In the genomic region with DNA sequence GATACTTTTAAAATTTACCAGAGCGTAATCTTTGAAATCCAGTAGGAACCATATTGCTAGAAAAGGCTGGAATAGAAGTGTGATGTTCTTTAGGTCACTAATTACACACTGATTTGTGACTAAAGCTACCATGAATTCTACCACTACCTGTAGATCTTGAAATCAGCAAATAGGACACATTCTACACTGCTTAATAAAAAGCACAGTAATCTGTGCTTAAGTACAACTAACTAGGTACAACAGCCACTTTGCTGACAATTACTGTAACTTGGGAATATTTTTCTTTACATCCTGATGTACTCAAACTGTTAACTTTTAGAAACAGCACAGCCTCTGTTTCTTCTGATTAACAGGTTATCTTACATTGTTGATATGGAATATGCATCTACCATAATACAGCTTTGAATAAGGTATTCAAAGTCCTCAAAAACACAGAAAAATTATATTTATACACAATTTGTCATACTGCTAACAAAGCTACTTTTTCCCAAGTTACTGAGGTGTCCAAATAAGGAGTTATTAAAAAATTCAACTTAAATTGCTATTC, we compare ENCODE assay signal across 8 cellular contexts. TPM values are rescaled to one million over a fixed set of nuclear protein-coding genes. Genes with fewer than 3 reads are reported as not detected.
A peak's percentile ranks its signal among the peaks of the same experiment; 100 is the strongest.
DNase-seq lines count a peak whose midpoint lies in the region; ATAC-seq and TF ChIP-seq lines count a peak whose summit lies in the region.
"Not testable (repeated sequence)": the region's sequence is repeated elsewhere in the genome, so short reads cannot be mapped to it uniquely, and the experiment has no call there.

No MANE protein-coding gene starts in this region.

- not testable (repeated sequence) for DNase-seq in Calu3; activated T-cell treated with anti-CD3 and anti-CD28 coated beads, Interleukin-2, amount 50 U/mL, for 72 hours; MCF 10A (ENCODE audit: unreplicated experiment); immature natural killer cell; uterus

- H3K27me3 ChIP-seq in KMS-11 (ENCODE audit: insufficient read depth, low read depth); parathyroid adenoma (ENCODE audit: control insufficient read depth, insufficient read depth, low read length); uterus: not testable (repeated sequence)

- POLR2A ChIA-PET in MCF 10A (lab: Yijun Ruan, JAX): interaction anchor here (0.6 to 13.8 kb wide), 9 partner anchors 9 to 339 kb away, joined by 3 to 350 read pairs (median 3); no protein-coding TSS in a partner anchor

- not testable (repeated sequence) for BruUV-seq in Calu3 (replicated peaks; lab: Mats Ljungman, UMichigan); MCF 10A (replicated peaks; lab: Mats Ljungman, UMichigan)

- H3K36me3 Mint-ChIP-seq in Calu3 (ENCODE audit: insufficient read depth, unreplicated experiment): peaks cover 60% of the 10 kb centered on the region
- H3K36me3 Mint-ChIP-seq in T-helper 1 cell treated with Interleukin-12 subunit alpha and Interleukin-12 subunit beta and Interleukin-4 antibody, amounts not matched to agents 30 μg/mL and 1 μg/mL, for 36 hours (ENCODE audit: low read depth): peaks cover 34% of the 10 kb centered on the region
- H3K36me3 Mint-ChIP-seq in activated T-cell treated with anti-CD3 and anti-CD28 coated beads, Interleukin-2, amount 50 U/mL, for 72 hours (ENCODE audit: insufficient read depth in 2 of 2); immature natural killer cell: not testable (repeated sequence)
- peaks cover 27% of the 10 kb centered on the region for H3K36me3 Mint-ChIP-seq in MCF 10A (ENCODE audit: insufficient read depth, unreplicated experiment)

- H4K20me1 ChIP-seq in KMS-11 (ENCODE audit: insufficient read depth): not testable (repeated sequence)

- peaks cover 47% of the 10 kb centered on the region for H3K4me1 ChIP-seq in KMS-11 (ENCODE audit: low read depth, poor library complexity, severe bottlenecking)
- H3K4me1 ChIP-seq in parathyroid adenoma: peaks cover 27% of the 10 kb centered on the region
- H3K4me1 ChIP-seq in uterus: not testable (repeated sequence)

- peak overlapping the region; percentile 98 for H3K4me2 ChIP-seq in KMS-11
- H3K4me2 ChIP-seq in parathyroid adenoma (ENCODE audit: low read length): peak overlapping the region; percentile 51

- peaks cover 81% of the 10 kb centered on the region for H3K4me1 Mint-ChIP-seq in Calu3 (ENCODE audit: low read depth, unreplicated experiment)
- peaks cover 63% of the 10 kb centered on the region for H3K4me1 Mint-ChIP-seq in T-helper 1 cell treated with Interleukin-12 subunit alpha and Interleukin-12 subunit beta and Interleukin-4 antibody, amounts not matched to agents 30 μg/mL and 1 μg/mL, for 36 hours (ENCODE audit: low read depth)
- H3K4me1 Mint-ChIP-seq in activated T-cell treated with anti-CD3 and anti-CD28 coated beads, Interleukin-2, amount 50 U/mL, for 72 hours (ENCODE audit: low read depth): peaks cover 76% of the 10 kb centered on the region
- H3K4me1 Mint-ChIP-seq in MCF 10A (ENCODE audit: insufficient read depth, unreplicated experiment): peaks cover 26% of the 10 kb centered on the region
- H3K4me1 Mint-ChIP-seq in immature natural killer cell: peaks cover 86 to 99% of the 10 kb centered on the region in 2 donors

- CTCF ChIA-PET in Calu3 (lab: Charles Lee) (interaction anchor here (0.6 to 1.0 kb wide), 2 partner anchors 56 to 284 kb away, joined by 5 read pairs; no protein-coding TSS in a partner anchor), MCF 10A (lab: Yijun Ruan, JAX) (interaction anchor here (0.6 to 0.7 kb wide), 2 partner anchors 25 to 474 kb away, joined by 3 to 6 read pairs; no protein-coding TSS in a partner anchor)

- ATAC-seq in activated T-cell treated with anti-CD3 and anti-CD28 coated beads, Interleukin-2, amount 50 U/mL, for 72 hours (replicated peaks in 1 of 2): not testable (repeated sequence)

- H3K27ac ChIP-seq in KMS-11 (peak overlapping the region; percentile 94), parathyroid adenoma (peak overlapping the region; percentile 34), uterus (peak overlapping the region; percentile 46 to 57)

- not testable (repeated sequence) for H3K36me3 ChIP-seq in KMS-11 (ENCODE audit: insufficient read depth); parathyroid adenoma (ENCODE audit: control insufficient read depth, insufficient read depth, low read length); uterus

- peak overlapping the region; percentile 90 for H3K9ac ChIP-seq in KMS-11
- not testable (repeated sequence) for H3K9ac ChIP-seq in parathyroid adenoma

- not testable (repeated sequence) for H3K9me3 ChIP-seq in parathyroid adenoma (ENCODE audit: control insufficient read depth, low read length); uterus

- H3K27me3 Mint-ChIP-seq in Calu3 (ENCODE audit: unreplicated experiment); T-helper 1 cell treated with Interleukin-12 subunit alpha and Interleukin-12 subunit beta and Interleukin-4 antibody, amounts not matched to agents 30 μg/mL and 1 μg/mL, for 36 hours (ENCODE audit: low read depth); activated T-cell treated with anti-CD3 and anti-CD28 coated beads, Interleukin-2, amount 50 U/mL, for 72 hours (ENCODE audit: low read depth); MCF 10A (ENCODE audit: insufficient read depth, unreplicated experiment); immature natural killer cell (ENCODE audit: low read depth in 3 of 3): not testable (repeated sequence)

- not testable (repeated sequence) for TF ChIP-seq CTCF in Calu3 (IDR thresholded peaks at IDR 0.05; ENCODE audit: unreplicated experiment); KMS-11 (conservative IDR thresholded peaks at IDR 0.05; ENCODE audit: low read depth, low read length); MCF 10A (IDR thresholded peaks at IDR 0.05; ENCODE audit: unreplicated experiment); parathyroid adenoma (IDR thresholded peaks at IDR 0.05); uterus (IDR thresholded peaks at IDR 0.05)

- intact Hi-C loops in Calu3 (cut with micrococcal nuclease; ENCODE audit: unreplicated experiment); MCF 10A (cut with micrococcal nuclease); uterus (cut with DNase I; ENCODE audit: low total_unique reads): not testable (repeated sequence)

- peaks cover 99% of the 10 kb centered on the region for H3K79me2 ChIP-seq in KMS-11 (ENCODE audit: insufficient read depth, low read depth)
- H3K79me2 ChIP-seq in parathyroid adenoma: peaks cover 40% of the 10 kb centered on the region

- H2AFZ ChIP-seq in KMS-11 (ENCODE audit: low read depth); parathyroid adenoma: not testable (repeated sequence)

- H3K27ac Mint-ChIP-seq in Calu3 (ENCODE audit: unreplicated experiment) (peak overlapping the region; percentile 71), MCF 10A (ENCODE audit: low read depth, unreplicated experiment) (peak overlapping the region; percentile 35), immature natural killer cell (peak overlapping the region; percentile 89 to 97 (median 96))
- peak overlapping the region; percentile 57 for H3K27ac Mint-ChIP-seq in T-helper 1 cell treated with Interleukin-12 subunit alpha and Interleukin-12 subunit beta and Interleukin-4 antibody, amounts not matched to agents 30 μg/mL and 1 μg/mL, for 36 hours
- peak overlapping the region; percentile 95 for H3K27ac Mint-ChIP-seq in activated T-cell treated with anti-CD3 and anti-CD28 coated beads, Interleukin-2, amount 50 U/mL, for 72 hours

- H3K4me3 ChIP-seq in KMS-11 (IDR thresholded peaks at IDR 0.05; ENCODE audit: insufficient read depth, low read depth, low read length); uterus: not testable (repeated sequence)
- H3K4me3 ChIP-seq in parathyroid adenoma (ENCODE audit: low read depth, low read length): peak overlapping the region; percentile 34

- H3K9me3 Mint-ChIP-seq in Calu3 (ENCODE audit: low read depth, unreplicated experiment); T-helper 1 cell treated with Interleukin-12 subunit alpha and Interleukin-12 subunit beta and Interleukin-4 antibody, amounts not matched to agents 30 μg/mL and 1 μg/mL, for 36 hours; activated T-cell treated with anti-CD3 and anti-CD28 coated beads, Interleukin-2, amount 50 U/mL, for 72 hours; MCF 10A (ENCODE audit: unreplicated experiment); immature natural killer cell: not testable (repeated sequence)

- H3K4me3 Mint-ChIP-seq in Calu3 (ENCODE audit: low read depth, unreplicated experiment); MCF 10A (ENCODE audit: unreplicated experiment): not testable (repeated sequence)
- peak overlapping the region; percentile 63 for H3K4me3 Mint-ChIP-seq in T-helper 1 cell treated with Interleukin-12 subunit alpha and Interleukin-12 subunit beta and Interleukin-4 antibody, amounts not matched to agents 30 μg/mL and 1 μg/mL, for 36 hours
- peak overlapping the region; percentile 90 to 93 for H3K4me3 Mint-ChIP-seq in activated T-cell treated with anti-CD3 and anti-CD28 coated beads, Interleukin-2, amount 50 U/mL, for 72 hours
- H3K4me3 Mint-ChIP-seq in immature natural killer cell: peak overlapping the region in 3 of 5 donors; percentile 29 to 83 (median 83)

- not testable (repeated sequence) for TF ChIP-seq POLR2A in uterus (IDR thresholded peaks at IDR 0.05)

RNA-seq across cellular contexts. Expression of a gene that starts 6.4 kb away (rescaled TPM):
- total RNA-seq in Calu3 (2022) (87.3 and 95.6 TPM in 2 replicates), MCF 10A (2022) (42.9 and 49.3 TPM in 2 replicates), uterus (10 to 100 TPM in 3 of 4 donors, 1 to 10 TPM in 1; 7.4 to 37.8 (median 18.4) TPM)
- total RNA-seq in activated T-cell treated with anti-CD3 and anti-CD28 coated beads, Interleukin-2, amount 50 U/mL, for 72 hours: 10 to 100 TPM; 66.4 to 67.2 TPM
- polyA plus RNA-seq in immature natural killer cell: 10 to 100 TPM in 2 of 3 donors, 1 to 10 TPM in 1; 10.0 to 33.5 (median 16.2) TPM

Comparison
In these comparisons a context has a peak if more than half of its experiments do, and no peak if none do; other contexts are left out.
1. H3K27ac Mint-ChIP-seq: peak in every context shown above with its lines; median percentile 96 in immature natural killer cell; 95 in activated T-cell treated with anti-CD3 and anti-CD28 coated beads, Interleukin-2, amount 50 U/mL, for 72 hours; 71 in Calu3; 57 in T-helper 1 cell treated with Interleukin-12 subunit alpha and Interleukin-12 subunit beta and Interleukin-4 antibody, amounts not matched to agents 30 μg/mL and 1 μg/mL, for 36 hours; 35 in MCF 10A.
2. H3K27ac ChIP-seq: peak in every context shown above with its lines; median percentile 94 in KMS-11; 52 in uterus; 34 in parathyroid adenoma.